Comparison of ENCODE assay signal across 26 cellular contexts in the genomic region with DNA sequence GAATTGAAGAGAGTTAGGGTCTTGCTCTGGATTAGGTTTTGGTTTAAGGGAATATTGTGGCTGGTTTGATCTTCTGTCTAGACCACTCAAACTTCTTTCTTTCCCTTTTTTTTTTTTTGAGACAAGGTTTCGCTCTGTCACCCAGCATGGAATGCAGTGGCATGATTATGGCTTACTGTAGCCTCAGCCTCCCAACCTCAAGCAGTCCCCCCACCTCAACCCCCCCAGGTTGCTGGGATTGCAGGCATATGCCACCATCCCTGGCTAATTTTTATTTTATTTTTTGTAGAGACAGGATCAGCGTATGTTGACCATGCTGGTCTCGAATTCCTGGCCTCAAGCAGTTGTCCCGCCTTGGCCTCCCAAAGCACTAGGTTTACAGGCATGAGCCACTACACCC.
"Had no signal": no experiment of that assay in that cellular context is flagged by ENCODE, and none has a peak within 500 bp of the region (broad histone marks: within the 10 kb centered on the region; RNA-seq: fewer than 3 reads in every experiment).

No MANE protein-coding gene starts in this region.

- H3K9me3 Mint-ChIP-seq: activated CD4-positive, alpha-beta memory T cell treated with anti-CD3 and anti-CD28 coated beads for 36 hours; activated CD4-positive, alpha-beta T cell treated with anti-CD3 and anti-CD28 coated beads, Interleukin-2, amount 10 ng/mL, durations not matched to agents 7 days and 5 days; activated naive CD4-positive, alpha-beta T cell treated with anti-CD3 and anti-CD28 coated beads, Interleukin-2, amount 50 U/mL, for 72 hours; activated naive CD8-positive, alpha-beta T cell treated with anti-CD3 and anti-CD28 coated beads, Interleukin-2, amount 50 U/mL, for 24 hours; activated T-cell treated with anti-CD3 and anti-CD28 coated beads, Interleukin-2, amount 50 U/mL, for 4 hours; T-cell had no signal

- H3K36me3 Mint-ChIP-seq: activated CD4-positive, alpha-beta memory T cell treated with anti-CD3 and anti-CD28 coated beads for 36 hours; activated naive CD4-positive, alpha-beta T cell treated with anti-CD3 and anti-CD28 coated beads, Interleukin-2, amount 50 U/mL, for 72 hours had no signal

- H3K4me3 Mint-ChIP-seq: activated CD4-positive, alpha-beta memory T cell treated with anti-CD3 and anti-CD28 coated beads for 36 hours; activated CD4-positive, alpha-beta T cell treated with anti-CD3 and anti-CD28 coated beads, Interleukin-2, amount 10 ng/mL, durations not matched to agents 7 days and 5 days; activated naive CD8-positive, alpha-beta T cell treated with anti-CD3 and anti-CD28 coated beads, Interleukin-2, amount 50 U/mL, for 24 hours; activated T-cell treated with anti-CD3 and anti-CD28 coated beads, Interleukin-2, amount 50 U/mL, for 4 hours; T-cell had no signal

- H3K9me3 ChIP-seq: ascending aorta, MG63 had no signal

- H3K36me3 ChIP-seq: ascending aorta had no signal

- H3K27ac Mint-ChIP-seq: activated CD4-positive, alpha-beta memory T cell treated with anti-CD3 and anti-CD28 coated beads for 36 hours; activated CD4-positive, alpha-beta T cell treated with anti-CD3 and anti-CD28 coated beads, Interleukin-2, amount 10 ng/mL, durations not matched to agents 7 days and 5 days; activated naive CD4-positive, alpha-beta T cell treated with anti-CD3 and anti-CD28 coated beads, Interleukin-2, amount 50 U/mL, for 72 hours; activated naive CD8-positive, alpha-beta T cell treated with anti-CD3 and anti-CD28 coated beads, Interleukin-2, amount 50 U/mL, for 24 hours; T-cell had no signal

- DNase-seq: activated CD4-positive, alpha-beta memory T cell treated with anti-CD3 and anti-CD28 coated beads for 36 hours; activated CD4-positive, alpha-beta T cell treated with anti-CD3 and anti-CD28 coated beads, Interleukin-2, amount 10 ng/mL, durations not matched to agents 7 days and 5 days; activated CD4-positive, CD25-positive, alpha-beta regulatory T cell; activated effector memory CD4-positive, alpha-beta T cell treated with anti-CD3 and anti-CD28 coated beads, Interleukin-2, amount 50 U/mL, for 16 hours; activated naive CD4-positive, alpha-beta T cell treated with Interleukin-2 at 50 U/mL for 16 hours; activated naive CD8-positive, alpha-beta T cell treated with anti-CD3 and anti-CD28 coated beads, Interleukin-2, amount 50 U/mL, for 24 hours; activated T-cell treated with anti-CD3 and anti-CD28 coated beads, Interleukin-2, amount 50 U/mL, for 4 hours; amniotic stem cell; MG63; MV-4-11; NCI-H1092 treated with DMSO at 0.1 percent for 48 hours; NCI-H1436; NCI-H1694 treated with DMSO at 0.1 percent for 48 hours; NCI-H2081; NCI-H510A treated with DMSO at 0.1 percent for 48 hours; NCI-H69; NK-92 treated with Interleukin-12 subunit alpha and Interleukin-12 subunit beta, amount 100 ng/mL, for 24 hours; T-cell; T-helper 2 cell; T1000 had no signal

- H3K27me3 ChIP-seq: ascending aorta, MG63 had no signal

- H3K27ac ChIP-seq: ascending aorta, KMS-11, SK-N-MC, VCaP had no signal

- H3K4me3 ChIP-seq: ascending aorta, MG63, SK-N-MC had no signal

- H3K9ac ChIP-seq: KMS-11 had no signal

- H3K4me2 ChIP-seq: KMS-11 had no signal

- H3K27me3 Mint-ChIP-seq: activated CD4-positive, alpha-beta memory T cell treated with anti-CD3 and anti-CD28 coated beads for 36 hours; activated CD4-positive, alpha-beta T cell treated with anti-CD3 and anti-CD28 coated beads, Interleukin-2, amount 10 ng/mL, durations not matched to agents 7 days and 5 days; activated naive CD8-positive, alpha-beta T cell treated with anti-CD3 and anti-CD28 coated beads, Interleukin-2, amount 50 U/mL, for 24 hours; brain; T-cell had no signal

- ATAC-seq: activated naive CD4-positive, alpha-beta T cell treated with anti-CD3 and anti-CD28 coated beads, Interleukin-2, amount 50 U/mL, for 72 hours; activated naive CD8-positive, alpha-beta T cell treated with anti-CD3 and anti-CD28 coated beads, Interleukin-2, amount 50 U/mL, for 24 hours; activated T-cell treated with anti-CD3 and anti-CD28 coated beads, Interleukin-2, amount 50 U/mL, for 4 hours; T-cell had no signal
